ENCODE assay signal across 8 cellular contexts in genomic region chr13:20566424-20566916, GRCh38. TPM values are rescaled to one million over a fixed set of nuclear protein-coding genes. Genes with fewer than 3 reads are reported as not detected.
DNase-seq lines count a peak whose midpoint lies in the region; ATAC-seq, FAIRE-seq and TF ChIP-seq lines count a peak whose summit lies in the region.

No MANE protein-coding gene starts in this region.

- intact Hi-C loops in OCI-LY7 (cut with micrococcal nuclease; ENCODE audit: unreplicated experiment) (loop anchor here (2.0 to 10.0 kb wide), 3 partner anchors 138 to 358 kb away; partner anchors contain the start of gene EEF1AKMT1), HepG2 (cut with micrococcal nuclease; ENCODE audit: unreplicated experiment) (loop anchor here (2.0 kb wide), 1 partner anchor 70 kb away; no protein-coding TSS in a partner anchor)

- BruUV-seq in OCI-LY7 (replicated peaks; lab: Mats Ljungman, UMichigan) (no TSS peak), HepG2 (replicated peaks; lab: Mats Ljungman, UMichigan) (TSS peak; percentile 92)

- H2AFZ ChIP-seq in OCI-LY7 (ENCODE audit: low read length) (peak overlapping the region; percentile 99), HepG2 (ENCODE audit: low read length) (no peak overlapping the region)

- TF ChIP-seq EP300 in HepG2 (IDR thresholded peaks at IDR 0.05; ENCODE audit: low read depth in 2 of 2, low read length in 2 of 2) = no peak
- 0 out of 2 replicates have a peak, but pooled peaks have one; percentile 12 for TF ChIP-seq EP300 in HepG2 (CRISPR knock-in tag; IDR thresholded peaks at IDR 0.05; ENCODE audit: borderline replicate concordance)
- no peak for TF ChIP-seq EP300 in suprapubic skin (IDR thresholded peaks at IDR 0.05)

- DNase-seq in OCI-LY7 (ENCODE audit: low spot score) (no peak), cardiac fibroblast (ENCODE audit: low read depth in 2 of 2) (peak in 1 of 2 donors; percentile 80), HepG2 (ENCODE audit: low spot score) (peak; percentile 76), suprapubic skin (ENCODE audit: low spot score in 2 of 2) (no peak)

- H3K9me2 ChIP-seq in OCI-LY7 (ENCODE audit: insufficient read depth, low read length) = no peaks in the 10 kb centered on the region

- TF ChIP-seq POLR2A in HepG2 (IDR thresholded peaks at IDR 0.05; ENCODE audit: insufficient read depth in 1 of 2, low read depth in 2 of 2, low read length in 2 of 2) (peak in 1 of 2 experiments; percentile 81; a peak in 2 of 4 replicates), suprapubic skin (IDR thresholded peaks at IDR 0.05) (no peak)

- H3K9ac ChIP-seq in HepG2 (ENCODE audit: insufficient read depth, low read depth, low read length) = peak overlapping the region; percentile 82

- WGBS in HepG2 (ENCODE audit: low lambda C conversion rate) = 3% methylated on average over 17 of the region's 23 CpGs
- 3% methylated on average over 23 of the region's 23 CpGs for WGBS in suprapubic skin

- CTCF ChIA-PET in OCI-LY7 (lab: Charles Lee; ENCODE audit: unreplicated experiment) (no interaction called here), HepG2 (lab: Yijun Ruan, JAX; ENCODE audit: low intra/inter-chr PET ratio, low total read pairs) (no interaction called here)

- TF ChIP-seq RAD21 in HepG2 (CRISPR knock-in tag; IDR thresholded peaks at IDR 0.05) = no peak

- peaks cover 4% of the 10 kb centered on the region for H3K4me1 ChIP-seq in OCI-LY7 (ENCODE audit: insufficient read depth, low read length, poor library complexity, severe bottlenecking)
- H3K4me1 ChIP-seq in HepG2 (ENCODE audit: insufficient read depth, low read length) = peaks cover 29% of the 10 kb centered on the region
- peaks cover 10% of the 10 kb centered on the region for H3K4me1 ChIP-seq in suprapubic skin

- FAIRE-seq in HepG2 (lab: Jason Lieb, UNC) = no peak

- H3K79me2 ChIP-seq in OCI-LY7 (ENCODE audit: insufficient read depth, low read depth, low read length) = no peaks in the 10 kb centered on the region
- H3K79me2 ChIP-seq in HepG2 (ENCODE audit: insufficient read depth, low read length) = peaks cover 5% of the 10 kb centered on the region

- H3K9me3 ChIP-seq in OCI-LY7 (ENCODE audit: low read length) (peaks cover 6% of the 10 kb centered on the region; the same call in 1 of the 2 replicates), HepG2 (ENCODE audit: low read length) (peaks cover 8% of the 10 kb centered on the region; the same call in 1 of the 2 replicates), suprapubic skin (no peaks in the 10 kb centered on the region)

- POLR2A ChIA-PET in OCI-LY7 (lab: Charles Lee) = no interaction called here
- POLR2A ChIA-PET in HepG2 (lab: Yijun Ruan, JAX) = interaction anchor here (1.0 to 2.9 kb wide), 4 partner anchors 16 to 61 kb away, joined by 3 to 11 read pairs (median 4); partner anchors contain the start of gene CRYL1

- H3K4me2 ChIP-seq in OCI-LY7 (ENCODE audit: low read length) (peak overlapping the region; percentile 99), HepG2 (ENCODE audit: low read depth, low read length) (peak overlapping the region; percentile 83)

- H3K27ac ChIP-seq in C4-2B = peak overlapping the region; percentile 94
- H3K27ac ChIP-seq in OCI-LY7 (ENCODE audit: low read depth, low read length, poor library complexity, severe bottlenecking) = peak overlapping the region; percentile 53
- peak overlapping the region; percentile 93 for H3K27ac ChIP-seq in HepG2 (ENCODE audit: extremely low read length, insufficient read depth, low read length)
- H3K27ac ChIP-seq in suprapubic skin = peak overlapping the region; percentile 95

- H3K4me3 ChIP-seq in OCI-LY7 (ENCODE audit: low read depth, low read length, poor library complexity, severe bottlenecking) = peak overlapping the region; percentile 80
- peak overlapping the region; percentile 59 to 80 for H3K4me3 ChIP-seq in cardiac fibroblast (replicated peaks in 1 of 2; ENCODE audit: low read depth in 2 of 2, low read length in 2 of 2)
- H3K4me3 ChIP-seq in HepG2 (replicated peaks in 1 of 3; ENCODE audit: insufficient read depth in 1 of 3, low read depth in 2 of 3, low read length in 3 of 3) = peak overlapping the region; percentile 65 to 74 (median 72)
- H3K4me3 ChIP-seq in suprapubic skin = peak overlapping the region; percentile 78

- no peaks in the 10 kb centered on the region for H3K27me3 ChIP-seq in HepG2 (ENCODE audit: control insufficient read depth in 1 of 2, insufficient read depth in 2 of 2, low read length in 2 of 2)
- H3K27me3 ChIP-seq in suprapubic skin = no peaks in the 10 kb centered on the region

- ATAC-seq in GM18861 (IDR thresholded peaks at IDR 0.05; ENCODE audit: unreplicated experiment) (peak; percentile 4), HG03432 (IDR thresholded peaks at IDR 0.05; ENCODE audit: unreplicated experiment) (peak; percentile 43), HepG2 (peak; percentile 72), GM18511 (IDR thresholded peaks at IDR 0.05; ENCODE audit: unreplicated experiment) (no peak)

- TF ChIP-seq CTCF in C4-2B (conservative IDR thresholded peaks at IDR 0.05) (no peak), OCI-LY7 (conservative IDR thresholded peaks at IDR 0.05; ENCODE audit: low read length) (no peak), cardiac fibroblast (IDR thresholded peaks at IDR 0.05; ENCODE audit: low read depth, low read length) (no peak), HepG2 (CRISPR knock-in tag; IDR thresholded peaks at IDR 0.05) (no peak), suprapubic skin (IDR thresholded peaks at IDR 0.05) (no peak)

- H4K20me1 ChIP-seq in OCI-LY7 (ENCODE audit: insufficient read depth, low read length) (no peaks in the 10 kb centered on the region), HepG2 (ENCODE audit: insufficient read depth, low read length) (no peaks in the 10 kb centered on the region)

- in situ Hi-C loops in HepG2 (cut with HindIII; ENCODE audit: extremely low pct_ligation_motif_present, low pct_unique_long_range_greater_than_20kb) = no loop called here

- no peaks in the 10 kb centered on the region for H3K36me3 ChIP-seq in OCI-LY7 (ENCODE audit: insufficient read depth, low read length)
- H3K36me3 ChIP-seq in HepG2 (replicated peaks in 1 of 2; ENCODE audit: control insufficient read depth in 1 of 2, insufficient read depth in 2 of 2, low read length in 2 of 2) = no peaks in the 10 kb centered on the region
- no peaks in the 10 kb centered on the region for H3K36me3 ChIP-seq in suprapubic skin

TF ChIP-seq in HepG2, 621 proteins besides CTCF, POLR2A, EP300 and RAD21 (continues in another document):
- TF ChIP-seq ZNF878 (CRISPR knock-in tag; IDR thresholded peaks at IDR 0.05) = 0 out of 2 replicates have a peak, but pooled peaks have one; percentile 34

RNA-seq across cellular contexts. Expression of gene IFT88, which starts 0.5 kb away (rescaled TPM):
- 6.7 and 6.9 TPM in 2 replicates for total RNA-seq in OCI-LY7 (2014; rRNA removed; shearing (Covaris generic))
- 6.1 and 10.2 TPM in 2 replicates for total RNA-seq in OCI-LY7 (2022)
- 19.8 and 19.9 TPM in 2 replicates for total RNA-seq in HepG2 (2016; rRNA removed; fragmentation: Illumina TruSeq; extraction: Trizol)
- total RNA-seq in HepG2 (2016; cell fraction: cytosol; rRNA removed; fragmentation: Illumina TruSeq; extraction: Trizol; ENCODE audit: low read depth) = 5.2 and 6.4 TPM in 2 replicates
- total RNA-seq in HepG2 (2016; cell fraction: insoluble cytoplasmic fraction; rRNA removed; fragmentation: Illumina TruSeq; extraction: Trizol) = 20.7 and 21.4 TPM in 2 replicates
- 8.4 and 9.9 TPM in 2 replicates for total RNA-seq in HepG2 (2016; cell fraction: membrane; rRNA removed; fragmentation: Illumina TruSeq; extraction: Trizol)
- 28.4 and 39.1 TPM in 2 replicates for total RNA-seq in HepG2 (2016; cell fraction: nucleus; rRNA removed; fragmentation: Illumina TruSeq; extraction: Trizol)
- 6.6 and 8.4 TPM in 2 replicates for polyA plus RNA-seq in HepG2 (2011; rRNA removed)
- polyA plus RNA-seq in HepG2 (2011; cell fraction: cytosol; rRNA removed) = 1.8 and 2.9 TPM in 2 replicates
- 11.1 and 11.3 TPM in 2 replicates for polyA plus RNA-seq in HepG2 (2011; cell fraction: nucleus; rRNA removed)
- 7.1 and 9.3 TPM in 2 replicates for polyA plus RNA-seq in HepG2 (2012)
- polyA plus RNA-seq in HepG2 (2016; cell fraction: cytosol; fragmentation: Illumina TruSeq; extraction: Trizol; ENCODE audit: low read depth) = 1.1 and 1.6 TPM in 2 replicates
- polyA plus RNA-seq in HepG2 (2016; cell fraction: insoluble cytoplasmic fraction; fragmentation: Illumina TruSeq; extraction: Trizol; ENCODE audit: low read depth) = 15.8 and 15.9 TPM in 2 replicates
- polyA plus RNA-seq in HepG2 (2016; cell fraction: membrane; fragmentation: Illumina TruSeq; extraction: Trizol; ENCODE audit: low read depth) = 2.2 and 3.1 TPM in 2 replicates
- polyA plus RNA-seq in HepG2 (2016; cell fraction: nucleus; fragmentation: Illumina TruSeq; extraction: Trizol; ENCODE audit: insufficient read depth, low read depth) = 34.3 and 34.9 TPM in 2 replicates
- 1.8 and 5.7 TPM in 2 replicates for polyA minus RNA-seq in HepG2 (2011; rRNA and poly(A)+ RNA removed; ENCODE audit: low replicate concordance)
- polyA minus RNA-seq in HepG2 (2011; cell fraction: cytosol; rRNA and poly(A)+ RNA removed) = 4.7 and 6.0 TPM in 2 replicates
- 54.7 and 55.0 TPM in 2 replicates for polyA minus RNA-seq in HepG2 (2011; cell fraction: nucleus; rRNA and poly(A)+ RNA removed)
- 10 to 100 TPM in 2 of 4 donors, 1 to 10 TPM in 2; 5.6 to 21.6 (median 10.4) TPM for total RNA-seq in suprapubic skin

RNA-seq across cellular contexts. Expression of gene CRYL1, which starts 40.8 kb away (rescaled TPM):
- not detected in 2 replicates for total RNA-seq in OCI-LY7 (2014; rRNA removed; shearing (Covaris generic))
- 0.57 TPM in 1 of 2 replicates, not detected in the other for total RNA-seq in OCI-LY7 (2022)
- 57.2 and 71.7 TPM in 2 replicates for total RNA-seq in HepG2 (2016; rRNA removed; fragmentation: Illumina TruSeq; extraction: Trizol)
- total RNA-seq in HepG2 (2016; cell fraction: cytosol; rRNA removed; fragmentation: Illumina TruSeq; extraction: Trizol; ENCODE audit: low read depth) = 29.5 and 30.5 TPM in 2 replicates
- 62.2 and 68.9 TPM in 2 replicates for total RNA-seq in HepG2 (2016; cell fraction: insoluble cytoplasmic fraction; rRNA removed; fragmentation: Illumina TruSeq; extraction: Trizol)
- 43.1 and 48.4 TPM in 2 replicates for total RNA-seq in HepG2 (2016; cell fraction: membrane; rRNA removed; fragmentation: Illumina TruSeq; extraction: Trizol)
- 31.5 and 32.4 TPM in 2 replicates for total RNA-seq in HepG2 (2016; cell fraction: nucleus; rRNA removed; fragmentation: Illumina TruSeq; extraction: Trizol)
- 108 and 115 TPM in 2 replicates for polyA plus RNA-seq in HepG2 (2011; rRNA removed)
- polyA plus RNA-seq in HepG2 (2011; cell fraction: cytosol; rRNA removed) = 141 and 154 TPM in 2 replicates
- 42.9 and 50.6 TPM in 2 replicates for polyA plus RNA-seq in HepG2 (2011; cell fraction: nucleus; rRNA removed)
- 71.8 and 86.3 TPM in 2 replicates for polyA plus RNA-seq in HepG2 (2012)
- polyA plus RNA-seq in HepG2 (2016; cell fraction: cytosol; fragmentation: Illumina TruSeq; extraction: Trizol; ENCODE audit: low read depth) = 31.6 and 39.2 TPM in 2 replicates
- 85.1 and 88.1 TPM in 2 replicates for polyA plus RNA-seq in HepG2 (2016; cell fraction: insoluble cytoplasmic fraction; fragmentation: Illumina TruSeq; extraction: Trizol; ENCODE audit: low read depth)
- 41.0 and 48.6 TPM in 2 replicates for polyA plus RNA-seq in HepG2 (2016; cell fraction: membrane; fragmentation: Illumina TruSeq; extraction: Trizol; ENCODE audit: low read depth)
- polyA plus RNA-seq in HepG2 (2016; cell fraction: nucleus; fragmentation: Illumina TruSeq; extraction: Trizol; ENCODE audit: insufficient read depth, low read depth) = 50.6 and 56.0 TPM in 2 replicates
- polyA minus RNA-seq in HepG2 (2011; rRNA and poly(A)+ RNA removed; ENCODE audit: low replicate concordance) = 3.8 and 99.9 TPM in 2 replicates
- 40.4 and 44.1 TPM in 2 replicates for polyA minus RNA-seq in HepG2 (2011; cell fraction: cytosol; rRNA and poly(A)+ RNA removed)
- 28.1 and 34.7 TPM in 2 replicates for polyA minus RNA-seq in HepG2 (2011; cell fraction: nucleus; rRNA and poly(A)+ RNA removed)
- total RNA-seq in suprapubic skin = 10 to 100 TPM; 15.9 to 20.1 (median 18.4) TPM

Comparison
In these comparisons a context has a peak if more than half of its experiments do, and no peak if none do; other contexts are left out.
1. RNA of gene CRYL1, which starts 40.8 kb away (total RNA-seq): 29.5 to 71.7 TPM in HepG2 and 15.9 to 20.1 TPM in suprapubic skin; 0.57 TPM in OCI-LY7; every median in the first group is over 10 times any median in the second.
2. Peak in every context shown above with its lines, with median percentiles within 50 percentile points of each other: H3K27ac ChIP-seq and H3K4me3 ChIP-seq.